ENCODE assay signal across 11 cellular contexts in genomic region chr3:120615863-120616599, GRCh38. TPM values are rescaled to one million over a fixed set of nuclear protein-coding genes. Genes with fewer than 3 reads are reported as not detected.
DNase-seq lines count a peak whose midpoint lies in the region; ATAC-seq, FAIRE-seq and TF ChIP-seq lines count a peak whose summit lies in the region.
"Had no signal": no experiment of that assay in that cellular context is flagged by ENCODE, and none has a peak within 500 bp of the region (broad histone marks: within the 10 kb centered on the region; RNA-seq: fewer than 3 reads in every experiment).

No MANE protein-coding gene starts in this region.

- peaks cover 0 to 3% of the 10 kb centered on the region in 2 donors for H3K4me1 ChIP-seq in adrenal gland (replicated peaks in 1 of 2)
- peaks cover 0 to 6% (median 2%) of the 10 kb centered on the region in 4 donors for H3K4me1 ChIP-seq in transverse colon
- no peaks in the 10 kb centered on the region for H3K4me1 ChIP-seq in endodermal cell (ENCODE audit: control insufficient read depth, insufficient read depth, low read length)

- 36 to 65% (median 41%) methylated on average over 11 to 13 of the region's 13 CpGs for WGBS in adrenal gland, 4 donors
- WGBS in transverse colon (ENCODE audit: low coverage in 1 of 2), 2 donors = 60 to 70% methylated on average over 1 to 13 of the region's 13 CpGs
- 91 to 98% methylated on average over 10 to 13 of the region's 13 CpGs for WGBS in endodermal cell (ENCODE audit: insufficient coverage in 1 of 2, insufficient read length in 1 of 2), 2 experiments

- no peaks in the 10 kb centered on the region for H3K9me3 ChIP-seq in adrenal gland (replicated peaks in 1 of 3)
- H3K9me3 ChIP-seq in transverse colon = no peaks in the 10 kb centered on the region
- no peaks in the 10 kb centered on the region for H3K9me3 ChIP-seq in endodermal cell (ENCODE audit: control insufficient read depth, low read length)

- no peaks in the 10 kb centered on the region for H3K36me3 Mint-ChIP-seq in endodermal cell (ENCODE audit: low read depth)
- H3K36me3 Mint-ChIP-seq: activated naive CD8-positive, alpha-beta T cell treated with anti-CD3 and anti-CD28 coated beads, Interleukin-2, amount 10 ng/mL, durations not matched to agents 7 days and 5 days; mesothelial cell of epicardium had no signal

- in situ Hi-C loops in transverse colon (cut with MboI; ENCODE audit: low pct_ligation_motif_present in 1 of 4, low pct_unique_long_range_greater_than_20kb in 1 of 4, low sequenced_read_pairs in 3 of 4) = no loop called here

- no peak overlapping the region for H3K4me3 ChIP-seq in adrenal gland
- H3K4me3 ChIP-seq in transverse colon = no peak overlapping the region
- no peak overlapping the region for H3K4me3 ChIP-seq in endodermal cell (ENCODE audit: low read length)

- intact Hi-C loops in adrenal gland (cut with DNase I) = no loop called here
- intact Hi-C loops in transverse colon (cut with DNase I; ENCODE audit: low total_unique reads) = no loop called here

- no peaks in the 10 kb centered on the region for H3K27me3 Mint-ChIP-seq in endodermal cell (ENCODE audit: insufficient read depth)

- no peak overlapping the region for H3K4me3 Mint-ChIP-seq in endodermal cell
- H3K4me3 Mint-ChIP-seq: activated naive CD8-positive, alpha-beta T cell treated with anti-CD3 and anti-CD28 coated beads, Interleukin-2, amount 10 ng/mL, durations not matched to agents 7 days and 5 days; mesothelial cell of epicardium had no signal

- H3K27ac Mint-ChIP-seq in endodermal cell = no peak overlapping the region
- H3K27ac Mint-ChIP-seq: activated naive CD8-positive, alpha-beta T cell treated with anti-CD3 and anti-CD28 coated beads, Interleukin-2, amount 10 ng/mL, durations not matched to agents 7 days and 5 days; mesothelial cell of epicardium had no signal

- TF ChIP-seq POLR2A in adrenal gland (IDR thresholded peaks at IDR 0.05) (peak in 1 of 2 donors; percentile 71), transverse colon (IDR thresholded peaks at IDR 0.05) (no peak)

- ATAC-seq in GM18519 (IDR thresholded peaks at IDR 0.05; ENCODE audit: low FRiP score, unreplicated experiment) (no peak), HG03045 (IDR thresholded peaks at IDR 0.05; ENCODE audit: unreplicated experiment) (no peak)

- H3K36me3 ChIP-seq in adrenal gland (replicated peaks in 1 of 2) (no peaks in the 10 kb centered on the region), transverse colon (no peaks in the 10 kb centered on the region), endodermal cell (ENCODE audit: control insufficient read depth, insufficient read depth, low read length) (no peaks in the 10 kb centered on the region)

- TF ChIP-seq CTCF in adrenal gland (IDR thresholded peaks at IDR 0.05) (no peak), transverse colon (IDR thresholded peaks at IDR 0.05) (no peak), endodermal cell (conservative IDR thresholded peaks at IDR 0.05) (no peak)

- H3K27me3 ChIP-seq in adrenal gland (no peaks in the 10 kb centered on the region), transverse colon (no peaks in the 10 kb centered on the region), endodermal cell (ENCODE audit: control insufficient read depth, insufficient read depth, low read length, poor library complexity, severe bottlenecking) (no peaks in the 10 kb centered on the region)

- H3K27ac ChIP-seq in adrenal gland = peak overlapping the region in 4 of 5 donors; percentile 2 to 81 (median 66)
- peak overlapping the region in 1 of 4 donors; percentile 51 for H3K27ac ChIP-seq in transverse colon
- no peak overlapping the region for H3K27ac ChIP-seq in endodermal cell (ENCODE audit: low read depth, low read length)

- peaks cover 2% of the 10 kb centered on the region for H3K9me3 Mint-ChIP-seq in endodermal cell
- H3K9me3 Mint-ChIP-seq: activated naive CD8-positive, alpha-beta T cell treated with anti-CD3 and anti-CD28 coated beads, Interleukin-2, amount 10 ng/mL, durations not matched to agents 7 days and 5 days; mesothelial cell of epicardium had no signal

- DNase-seq in HTR-8/SVneo (ENCODE audit: insufficient read length, low spot score) (peak; percentile 7), adrenal gland (peak; percentile 79 to 96 (median 92)), hepatic stellate cell (ENCODE audit: low spot score) (peak; percentile 10), transverse colon (peak; percentile 15), endodermal cell (no peak), KG1 (lab: John Stamatoyannopoulos, UW) (no peak)
- DNase-seq: activated naive CD8-positive, alpha-beta T cell treated with anti-CD3 and anti-CD28 coated beads, Interleukin-2, amount 10 ng/mL, durations not matched to agents 7 days and 5 days had no signal

- TF ChIP-seq EP300 in transverse colon (IDR thresholded peaks at IDR 0.05; ENCODE audit: low read depth) = no peak

- no peak for FAIRE-seq in HTR-8/SVneo (lab: Jason Lieb, UNC)
- FAIRE-seq: GM19239 had no signal

- no peak overlapping the region for H3K9ac ChIP-seq in endodermal cell (ENCODE audit: extremely low read depth, low read length, poor library complexity, severe bottlenecking)

- peaks cover 5% of the 10 kb centered on the region for H3K4me1 Mint-ChIP-seq in endodermal cell
- H3K4me1 Mint-ChIP-seq: activated naive CD8-positive, alpha-beta T cell treated with anti-CD3 and anti-CD28 coated beads, Interleukin-2, amount 10 ng/mL, durations not matched to agents 7 days and 5 days; mesothelial cell of epicardium had no signal

RNA-seq across cellular contexts. Expression of gene NDUFB4, which starts 19.9 kb away (rescaled TPM):
- total RNA-seq in adrenal gland (100 to 1,000 TPM; 141 to 535 (median 315) TPM), transverse colon (100 to 1,000 TPM in 1 of 4 donors, 10 to 100 TPM in 2, 1 to 10 TPM in 1; 9.6 to 129 (median 63.7) TPM), endodermal cell (100 to 1,000 TPM; 144 to 181 TPM)
- 100 to 1,000 TPM; 208 to 905 (median 762) TPM for polyA plus RNA-seq in adrenal gland
- polyA plus RNA-seq in endodermal cell (2013, experiment 1 of 2) = 301 TPM
- polyA plus RNA-seq in endodermal cell (2013, experiment 2 of 2) = 285 TPM

Comparison
In these comparisons a context has a peak if more than half of its experiments do, and no peak if none do; other contexts are left out.
1. DNase-seq: peak in HTR-8/SVneo (single experiment), adrenal gland (7 of 7), hepatic stellate cell (single experiment) and transverse colon (single experiment); none in endodermal cell (single experiment) and KG1 (single experiment).